8 cellular contexts compared by ENCODE assay signal in genomic region chr13:76887070-76887563, GRCh38. TPM values are rescaled to one million over a fixed set of nuclear protein-coding genes. Genes with fewer than 3 reads are reported as not detected.
DNase-seq lines count a peak whose midpoint lies in the region; ATAC-seq, FAIRE-seq and TF ChIP-seq lines count a peak whose summit lies in the region.

No MANE protein-coding gene starts in this region.

- peak overlapping the region; percentile 71 for H3K56ac ChIP-seq in mesendoderm (ENCODE audit: low read length)

- in situ Hi-C loops in KBM-7 (cut with MboI; ENCODE audit: low pct_unique_long_range_greater_than_20kb, low sequenced_read_pairs): no loop called here

- no peak overlapping the region for H2AK5ac ChIP-seq in mesendoderm (ENCODE audit: low read length)

- H3K4me1 Mint-ChIP-seq in stimulated activated naive CD8-positive, alpha-beta T cell treated with anti-CD3 and anti-CD28 coated beads, Interleukin-15, Interleukin-2, amounts not matched to agents 100 ng/mL and 50 ng/mL, for 24 hours (ENCODE audit: low read depth): peaks cover 31% of the 10 kb centered on the region

- no peaks in the 10 kb centered on the region for H3K9me3 ChIP-seq in aorta (ENCODE audit: control insufficient read depth, low read length)

- no peak for TF ChIP-seq CTCF in coronary artery (IDR thresholded peaks at IDR 0.05)

- no peak overlapping the region for H2BK15ac ChIP-seq in mesendoderm (replicated peaks; ENCODE audit: low read depth)

- no peak for DNase-seq in stimulated activated naive CD8-positive, alpha-beta T cell treated with anti-CD3 and anti-CD28 coated beads, Interleukin-15, Interleukin-2, amounts not matched to agents 100 U/mL and 50 U/mL, for 24 hours
- DNase-seq in coronary artery (ENCODE audit: low spot score): no peak
- DNase-seq in mesendoderm: peak; percentile 26
- DNase-seq in aorta: peak in 1 of 2 donors; percentile 51
- DNase-seq in KBM-7: no peak
- no peak for DNase-seq in frontal cortex (ENCODE audit: low spot score in 2 of 2)

- no peak overlapping the region for H3K23ac ChIP-seq in mesendoderm (ENCODE audit: low read length)

- peaks cover 9% of the 10 kb centered on the region for H3K27me3 ChIP-seq in mesendoderm (ENCODE audit: insufficient read depth, low read length, poor library complexity)
- no peaks in the 10 kb centered on the region for H3K27me3 ChIP-seq in aorta (ENCODE audit: control insufficient read depth in 1 of 2, insufficient read depth in 2 of 2, low read length in 1 of 2)

- H3K36me3 Mint-ChIP-seq in stimulated activated naive CD8-positive, alpha-beta T cell treated with anti-CD3 and anti-CD28 coated beads, Interleukin-15, Interleukin-2, amounts not matched to agents 100 ng/mL and 50 ng/mL, for 24 hours (ENCODE audit: low read depth): peaks cover 5% of the 10 kb centered on the region

- H3K4me3 ChIP-seq in coronary artery (peak overlapping the region; percentile 89), mesendoderm (ENCODE audit: low read length) (peak overlapping the region; percentile 13), aorta (ENCODE audit: low read length in 2 of 2) (peak overlapping the region; percentile 58 to 60)

- H2BK5ac ChIP-seq in mesendoderm (ENCODE audit: low read length): no peak overlapping the region

- H3K4me1 ChIP-seq in mesendoderm (ENCODE audit: control insufficient read depth, low read depth, low read length) (no peaks in the 10 kb centered on the region), aorta (ENCODE audit: control insufficient read depth in 1 of 2, insufficient read depth in 2 of 2, low read length in 2 of 2) (no peaks in the 10 kb centered on the region)

- peak overlapping the region; percentile 47 for H3K9ac ChIP-seq in mesendoderm (ENCODE audit: low read length)

- H4K8ac ChIP-seq in mesendoderm (ENCODE audit: low read depth, low read length): no peak overlapping the region

- no peak overlapping the region for H4K5ac ChIP-seq in mesendoderm (ENCODE audit: low read length)

- no peak for ATAC-seq in stimulated activated naive CD8-positive, alpha-beta T cell treated with anti-CD3 and anti-CD28 coated beads, Interleukin-15, Interleukin-2, amounts not matched to agents 100 U/mL and 50 U/mL, for 24 hours
- ATAC-seq in aorta (ENCODE audit: low FRiP score) (no peak), HG03196 (IDR thresholded peaks at IDR 0.05; ENCODE audit: unreplicated experiment) (no peak)

- no peak overlapping the region for H2BK120ac ChIP-seq in mesendoderm (ENCODE audit: low read depth, low read length)

- peak overlapping the region; percentile 76 for H3K4me3 Mint-ChIP-seq in stimulated activated naive CD8-positive, alpha-beta T cell treated with anti-CD3 and anti-CD28 coated beads, Interleukin-15, Interleukin-2, amounts not matched to agents 100 ng/mL and 50 ng/mL, for 24 hours

- no peaks in the 10 kb centered on the region for H3K79me2 ChIP-seq in mesendoderm (ENCODE audit: control insufficient read depth, insufficient read depth, low read length)

- H3K18ac ChIP-seq in mesendoderm (ENCODE audit: low read length): no peak overlapping the region

- no peaks in the 10 kb centered on the region for H3K9me3 Mint-ChIP-seq in stimulated activated naive CD8-positive, alpha-beta T cell treated with anti-CD3 and anti-CD28 coated beads, Interleukin-15, Interleukin-2, amounts not matched to agents 100 ng/mL and 50 ng/mL, for 24 hours

- peak overlapping the region; percentile 67 for H3K4me2 ChIP-seq in mesendoderm (ENCODE audit: low read length)

- H3K27me3 Mint-ChIP-seq in stimulated activated naive CD8-positive, alpha-beta T cell treated with anti-CD3 and anti-CD28 coated beads, Interleukin-15, Interleukin-2, amounts not matched to agents 100 ng/mL and 50 ng/mL, for 24 hours: peaks cover 34% of the 10 kb centered on the region

- no peak for FAIRE-seq in frontal cortex (lab: Jason Lieb, UNC)

- H3K4ac ChIP-seq in mesendoderm (ENCODE audit: low read depth, low read length): no peak overlapping the region

- no CpG with 5 or more reads among the region's 20 CpGs for WGBS in mesendoderm (ENCODE audit: extremely low coverage, insufficient coverage, low lambda C conversion rate)
- WGBS in aorta, 2 donors: 2 to 5% methylated on average over 20 of the region's 20 CpGs

- H3K36me3 ChIP-seq in mesendoderm (ENCODE audit: control insufficient read depth, insufficient read depth, low read length): no peaks in the 10 kb centered on the region
- no peaks in the 10 kb centered on the region for H3K36me3 ChIP-seq in aorta (ENCODE audit: control insufficient read depth in 1 of 2, insufficient read depth in 2 of 2, low read length in 1 of 2)

- H3K27ac ChIP-seq in coronary artery: peak overlapping the region; percentile 90 to 95
- H3K27ac ChIP-seq in mesendoderm (ENCODE audit: low read depth, low read length): no peak overlapping the region
- peak overlapping the region; percentile 16 to 89 for H3K27ac ChIP-seq in aorta (ENCODE audit: low read depth in 1 of 2, low read length in 2 of 2)

- no peaks in the 10 kb centered on the region for H3K79me1 ChIP-seq in mesendoderm (ENCODE audit: low read length)

- peak overlapping the region; percentile 38 for H3K27ac Mint-ChIP-seq in stimulated activated naive CD8-positive, alpha-beta T cell treated with anti-CD3 and anti-CD28 coated beads, Interleukin-15, Interleukin-2, amounts not matched to agents 100 ng/mL and 50 ng/mL, for 24 hours

- intact Hi-C loops in aorta (cut with DNase I): loop anchor here in 1 of 2 donors (5.0 to 10.0 kb wide), 4 partner anchors 60 to 405 kb away; no protein-coding TSS in a partner anchor

RNA-seq across cellular contexts. Expression of gene KCTD12, which starts 0.9 kb away (rescaled TPM):
- polyA plus RNA-seq in mesendoderm (2013, experiment 1 of 2): 3.4 TPM
- 3.6 TPM for polyA plus RNA-seq in mesendoderm (2013, experiment 2 of 2)
- total RNA-seq in aorta (100 to 1,000 TPM in 1 of 2 donors, 10 to 100 TPM in 1; 98.7 to 137 TPM), frontal cortex (124 TPM)
- polyA plus RNA-seq in aorta: 10 to 100 TPM; 20.8 to 35.6 TPM

Comparison
In these comparisons a context has a peak if more than half of its experiments do, and no peak if none do; other contexts are left out.
1. H3K4me3 ChIP-seq: peak in every context shown above with its lines; median percentile 89 in coronary artery; 59 in aorta; 13 in mesendoderm.